In the genomic region with DNA sequence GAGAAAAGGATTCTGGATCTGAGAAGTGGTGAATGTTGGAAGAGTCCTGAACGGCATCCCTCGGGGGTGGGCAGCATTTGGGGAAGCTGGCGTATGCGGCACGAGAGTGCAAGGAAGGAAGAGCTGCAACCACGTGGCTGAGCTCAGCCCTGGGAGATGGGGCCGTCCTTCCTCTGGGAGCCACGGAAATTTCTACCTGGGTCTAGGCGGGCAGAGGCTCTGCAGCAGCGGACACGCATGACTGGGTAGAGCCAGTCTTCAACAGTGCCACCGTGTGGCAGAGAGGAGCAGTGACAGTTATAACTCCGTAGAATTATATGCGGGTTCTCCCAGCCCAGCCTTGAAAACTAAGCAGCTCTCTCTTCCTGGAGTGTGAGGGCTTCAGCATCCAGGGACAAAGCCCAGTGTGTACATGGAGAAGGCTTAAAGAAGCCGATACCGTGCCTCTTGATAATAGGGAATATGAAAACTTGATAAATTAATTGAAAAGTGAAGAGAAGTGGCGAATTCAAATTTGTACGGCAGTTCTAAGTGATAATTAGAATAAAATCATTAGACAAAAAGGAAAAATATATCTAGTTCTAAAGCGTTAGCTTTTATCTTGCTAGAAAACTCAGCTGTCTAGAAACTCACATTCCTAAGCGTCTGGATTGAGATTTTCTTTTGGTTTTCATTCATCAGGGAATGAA, we compare ENCODE assay signal across 8 cellular contexts.
DNase-seq lines count a peak whose midpoint lies in the region; ATAC-seq and TF ChIP-seq lines count a peak whose summit lies in the region.

No MANE protein-coding gene starts in this region.

- no peak overlapping the region for H3K4me3 ChIP-seq in liver (ENCODE audit: low read depth in 1 of 3, low read length in 3 of 3)

- peak; percentile 85 to 94 for TF ChIP-seq RAD21 in liver (IDR thresholded peaks at IDR 0.05)

- no peak overlapping the region for H3K27ac ChIP-seq in liver (ENCODE audit: low read depth in 1 of 2, low read length in 2 of 2)

- no peak overlapping the region for H3K9ac ChIP-seq in liver (ENCODE audit: low read depth in 1 of 2, low read length in 2 of 2)

- no peaks in the 10 kb centered on the region for H3K36me3 ChIP-seq in liver (ENCODE audit: control insufficient read depth in 4 of 4, insufficient read depth in 3 of 4, low read depth in 1 of 4, low read length in 3 of 4)

- H3K4me1 ChIP-seq in liver (ENCODE audit: control insufficient read depth in 4 of 4, insufficient read depth in 4 of 4, low read length in 3 of 4), result peaks cover 0 to 3% (median 1%) of the 10 kb centered on the region in 4 donors

- DNase-seq in AG08395 (ENCODE audit: low spot score) (peak; percentile 83), NCI-H2227 treated with DMSO at 0.1 percent for 48 hours (lab: John Stamatoyannopoulos, UW) (peak; percentile 70), dermis blood vessel endothelial cell (peak; percentile 41)
- DNase-seq in activated CD4-positive, CD25-positive, alpha-beta regulatory T cell treated with anti-CD3 and anti-CD28 coated beads, Interleukin-2, amount 50 U/mL, for 72 hours, result peak; percentile 38
- DNase-seq in stimulated activated CD8-positive, alpha-beta memory T cell treated with anti-CD3 and anti-CD28 coated beads, Interleukin-15, amount 100 ng/mL, for 1 hour (ENCODE audit: low read depth), result peak; percentile 4

- TF ChIP-seq CTCF in liver (IDR thresholded peaks at IDR 0.05; ENCODE audit: low read depth, low read length, missing input control), result peak; percentile 88

- WGBS in liver, result 19% methylated on average over 20 of the region's 20 CpGs

- H3K9me3 ChIP-seq in liver (ENCODE audit: control insufficient read depth in 4 of 4, low read length in 3 of 4), result no peaks in the 10 kb centered on the region

- ATAC-seq in GM18867 (IDR thresholded peaks at IDR 0.05; ENCODE audit: unreplicated experiment) (peak; percentile 94), HG03097 (IDR thresholded peaks at IDR 0.05; ENCODE audit: low FRiP score, unreplicated experiment) (peak; percentile 76)

- H3K27me3 ChIP-seq in liver (ENCODE audit: control insufficient read depth in 4 of 4, insufficient read depth in 4 of 4, low read length in 3 of 4), result peaks cover 0 to 7% (median 1%) of the 10 kb centered on the region in 4 donors

TF ChIP-seq in liver, 16 proteins besides CTCF, POLR2A, EP300 and RAD21:
- TF ChIP-seq HNF4A (conservative IDR thresholded peaks at IDR 0.05), result no peak
- TF ChIP-seq NR2F2 (IDR thresholded peaks at IDR 0.05), result no peak
- no peak for TF ChIP-seq HNF4G (IDR thresholded peaks at IDR 0.05)

Comparison
In these comparisons a context has a peak if more than half of its experiments do, and no peak if none do; other contexts are left out.
1. DNase-seq: peak in every context shown above with its lines; median percentile 83 in AG08395; 70 in NCI-H2227 treated with DMSO at 0.1 percent for 48 hours; 41 in dermis blood vessel endothelial cell; 38 in activated CD4-positive, CD25-positive, alpha-beta regulatory T cell treated with anti-CD3 and anti-CD28 coated beads, Interleukin-2, amount 50 U/mL, for 72 hours; 4 in stimulated activated CD8-positive, alpha-beta memory T cell treated with anti-CD3 and anti-CD28 coated beads, Interleukin-15, amount 100 ng/mL, for 1 hour.